ENCODE assay signal across 8 cellular contexts in genomic region chr3:75552095-75552494, GRCh38.
DNase-seq lines count a peak whose midpoint lies in the region; TF ChIP-seq lines count a peak whose summit lies in the region.
"Not testable (repeated sequence)": the region's sequence is repeated elsewhere in the genome, so short reads cannot be mapped to it uniquely, and the experiment has no call there.

No MANE protein-coding gene starts in this region.

- CTCF ChIA-PET in HEK293 (lab: Yijun Ruan, JAX), result interaction anchor here (1.7 kb wide), 1 partner anchor 258 kb away, joined by 5 read pairs; no protein-coding TSS in a partner anchor
- CTCF ChIA-PET in activated naive CD4-positive, alpha-beta T cell treated with anti-CD3 and anti-CD28 coated beads for 36 hours (lab: Charles Lee), result interaction anchor here (0.6 to 0.7 kb wide), 2 partner anchors 208 to 669 kb away, joined by 3 read pairs; no protein-coding TSS in a partner anchor

- not testable (repeated sequence) for H3K23ac ChIP-seq in mesendoderm (ENCODE audit: low read length)

- not testable (repeated sequence) for H3K79me2 ChIP-seq in mesendoderm (ENCODE audit: control insufficient read depth, insufficient read depth, low read length)

- not testable (repeated sequence) for H3K9ac ChIP-seq in mesendoderm (ENCODE audit: low read length)

- intact Hi-C loops in activated naive CD4-positive, alpha-beta T cell treated with anti-CD3 and anti-CD28 coated beads for 36 hours (cut with micrococcal nuclease), result loop anchor here (2.0 to 10.0 kb wide), 2 partner anchors 127 to 293 kb away; no protein-coding TSS in a partner anchor
- intact Hi-C loops in testis (cut with DNase I; ENCODE audit: low total_unique reads), result not testable (repeated sequence)

- peaks cover 38% of the 10 kb centered on the region for H3K9me3 Mint-ChIP-seq in activated naive CD4-positive, alpha-beta T cell treated with anti-CD3 and anti-CD28 coated beads for 36 hours

- H3K4me1 ChIP-seq in HEK293 (ENCODE audit: control insufficient read depth, insufficient read depth, low read length); SJCRH30; mesendoderm (ENCODE audit: control insufficient read depth, low read depth, low read length); testis: not testable (repeated sequence)

- H3K36me3 Mint-ChIP-seq in activated naive CD4-positive, alpha-beta T cell treated with anti-CD3 and anti-CD28 coated beads for 36 hours (ENCODE audit: low read depth), result not testable (repeated sequence)

- not testable (repeated sequence) for H3K27ac ChIP-seq in HEK293 (ENCODE audit: extremely low read depth, low read depth, low read length); SJCRH30; mesendoderm (ENCODE audit: low read depth, low read length); testis

- DNase-seq in DMS 273 (lab: John Stamatoyannopoulos, UW; ENCODE audit: unreplicated experiment), result peak; percentile 58
- DNase-seq in NCI-H1694 treated with DMSO at 0.1 percent for 48 hours (lab: John Stamatoyannopoulos, UW), result peak; percentile 1
- peak; percentile 6 to 73 for DNase-seq in SJCRH30
- peak; percentile 23 for DNase-seq in activated naive CD4-positive, alpha-beta T cell treated with anti-CD3 and anti-CD28 coated beads for 36 hours
- peak; percentile 4 for DNase-seq in fibroblast of peridontal ligament (ENCODE audit: extremely low read depth)
- peak; percentile 77 for DNase-seq in mesendoderm
- peak; percentile 14 for DNase-seq in testis

- H3K36me3 ChIP-seq in HEK293 (ENCODE audit: control insufficient read depth in 2 of 2, insufficient read depth in 1 of 2, low read length in 2 of 2); SJCRH30; mesendoderm (ENCODE audit: control insufficient read depth, insufficient read depth, low read length); testis (ENCODE audit: low read depth, missing control alignments): not testable (repeated sequence)

- no CpG with 5 or more reads among the region's 11 CpGs for WGBS in mesendoderm (ENCODE audit: extremely low coverage, insufficient coverage, low lambda C conversion rate)
- 39 to 43% methylated on average over 11 of the region's 11 CpGs for WGBS in testis, 2 donors

- H3K18ac ChIP-seq in mesendoderm (ENCODE audit: low read length), result not testable (repeated sequence)

- H2BK5ac ChIP-seq in mesendoderm (ENCODE audit: low read length), result not testable (repeated sequence)

- not testable (repeated sequence) for H3K27ac Mint-ChIP-seq in activated naive CD4-positive, alpha-beta T cell treated with anti-CD3 and anti-CD28 coated beads for 36 hours

- H3K4me3 Mint-ChIP-seq in activated naive CD4-positive, alpha-beta T cell treated with anti-CD3 and anti-CD28 coated beads for 36 hours, result not testable (repeated sequence)

- not testable (repeated sequence) for H2BK15ac ChIP-seq in mesendoderm (replicated peaks; ENCODE audit: low read depth)

- not testable (repeated sequence) for H4K8ac ChIP-seq in mesendoderm (ENCODE audit: low read depth, low read length)

- not testable (repeated sequence) for TF ChIP-seq POLR2A in testis (IDR thresholded peaks at IDR 0.05)

- not testable (repeated sequence) for H2AK5ac ChIP-seq in mesendoderm (ENCODE audit: low read length)

- not testable (repeated sequence) for H4K5ac ChIP-seq in mesendoderm (ENCODE audit: low read length)

- not testable (repeated sequence) for H3K79me1 ChIP-seq in mesendoderm (ENCODE audit: low read length)

- H3K27me3 ChIP-seq in SJCRH30; mesendoderm (ENCODE audit: insufficient read depth, low read length, poor library complexity); testis: not testable (repeated sequence)

- H2BK120ac ChIP-seq in mesendoderm (ENCODE audit: low read depth, low read length), result not testable (repeated sequence)

- peak; percentile 55 for TF ChIP-seq CTCF in HEK293 (tag by site-specific recombination; IDR thresholded peaks at IDR 0.05)
- TF ChIP-seq CTCF in testis (IDR thresholded peaks at IDR 0.05), result peak in 1 of 3 experiments; percentile 67

- not testable (repeated sequence) for H3K4me3 ChIP-seq in HEK293 (ENCODE audit: low read depth, low read length); SJCRH30; mesendoderm (ENCODE audit: low read length); testis

- POLR2A ChIA-PET in HEK293 (lab: Yijun Ruan, JAX), result not testable (repeated sequence)

- not testable (repeated sequence) for H3K9me3 ChIP-seq in HEK293 (ENCODE audit: control insufficient read depth, insufficient read depth, low read depth, low read length); SJCRH30 (replicated peaks); testis

- not testable (repeated sequence) for H3K27me3 Mint-ChIP-seq in activated naive CD4-positive, alpha-beta T cell treated with anti-CD3 and anti-CD28 coated beads for 36 hours (ENCODE audit: low read depth)

- not testable (repeated sequence) for H3K4me2 ChIP-seq in mesendoderm (ENCODE audit: low read length)

- H3K56ac ChIP-seq in mesendoderm (ENCODE audit: low read length), result not testable (repeated sequence)

- H3K4me1 Mint-ChIP-seq in activated naive CD4-positive, alpha-beta T cell treated with anti-CD3 and anti-CD28 coated beads for 36 hours (ENCODE audit: low read depth), result not testable (repeated sequence)

- H3K4ac ChIP-seq in mesendoderm (ENCODE audit: low read depth, low read length), result not testable (repeated sequence)

TF ChIP-seq in HEK293, 187 proteins besides CTCF, POLR2A, EP300 and RAD21:
- TF ChIP-seq ZNF654 (tag by site-specific recombination; IDR thresholded peaks at IDR 0.05; ENCODE audit: low read depth), result peak; percentile 86
TF ChIP-seq in HEK293: peak in this region for 1; not testable (repeated sequence) for 186.

Comparison
In these comparisons a context has a peak if more than half of its experiments do, and no peak if none do; other contexts are left out.
1. DNase-seq: peak in every context shown above with its lines; median percentile 77 in mesendoderm; 58 in DMS 273; 40 in SJCRH30; 23 in activated naive CD4-positive, alpha-beta T cell treated with anti-CD3 and anti-CD28 coated beads for 36 hours; 14 in testis; 4 in fibroblast of peridontal ligament; 1 in NCI-H1694 treated with DMSO at 0.1 percent for 48 hours.